25 cellular contexts compared by ENCODE assay signal in the genomic region with DNA sequence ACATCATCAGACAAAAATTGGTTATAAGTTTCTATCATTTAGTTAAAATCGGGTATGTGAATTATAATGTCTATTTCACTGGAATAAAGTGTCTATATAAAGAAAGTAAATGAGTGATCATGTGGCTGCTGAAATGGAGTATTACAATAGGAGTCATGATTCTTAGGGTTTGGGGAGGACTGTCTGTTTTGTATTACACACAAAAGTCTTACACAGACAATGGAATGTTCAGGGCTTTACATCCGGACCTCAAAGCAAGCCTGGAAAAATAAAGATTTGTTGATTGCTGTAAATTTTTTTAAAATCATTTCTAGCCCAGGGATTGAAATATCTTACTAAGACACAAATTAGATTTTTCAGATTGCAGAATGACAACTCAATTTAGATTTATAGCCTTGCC.
"Had no signal": no experiment of that assay in that cellular context is flagged by ENCODE, and none has a peak within 500 bp of the region (broad histone marks: within the 10 kb centered on the region; RNA-seq: fewer than 3 reads in every experiment).

No MANE protein-coding gene starts in this region.

- H3K36me3 ChIP-seq: esophagus squamous epithelium, ovary, right lobe of liver, transverse colon, WERI-Rb-1 had no signal

- ATAC-seq: activated CD4-positive, CD25-positive, alpha-beta regulatory T cell treated with anti-CD3 and anti-CD28 coated beads, Interleukin-2, amount 50 U/mL, for 24 hours; left cardiac atrium; left ventricle myocardium superior; right lobe of liver had no signal

- H3K27me3 ChIP-seq: esophagus squamous epithelium, ovary, right lobe of liver, transverse colon had no signal

- H3K4me3 ChIP-seq: esophagus squamous epithelium, ovary, right lobe of liver, transverse colon had no signal

- DNase-seq: activated CD4-positive, alpha-beta T cell treated with anti-CD3 and anti-CD28 coated beads for 48 hours; activated CD4-positive, alpha-beta T cell treated with anti-CD3 and anti-CD28 coated beads, Interleukin-2, amount 50 U/mL, for 48 hours; activated CD8-positive, alpha-beta memory T cell treated with anti-CD3 and anti-CD28 coated beads for 24 hours; activated gamma-delta T cell; activated naive CD4-positive, alpha-beta T cell treated with anti-CD3 and anti-CD28 coated beads, Interleukin-2, amount 10 ng/mL, durations not matched to agents 7 days and 5 days; activated naive CD8-positive, alpha-beta T cell treated with anti-CD3 and anti-CD28 coated beads, Interleukin-2, amount 10 ng/mL, durations not matched to agents 7 days and 5 days; activated T-cell treated with anti-CD3 and anti-CD28 coated beads, Interleukin-2, amount 50 U/mL, for 24 hours; amniotic stem cell; dermis blood vessel endothelial cell; effector CD4-positive, alpha-beta T cell; esophagus squamous epithelium; left cardiac atrium; left ventricle myocardium superior; mammary epithelial cell; ovary; right lobe of liver; stimulated activated CD4-positive, alpha-beta T cell treated with anti-CD3 and anti-CD28 coated beads, Interleukin-2, amount 100 ng/mL, for 48 hours; stimulated activated naive CD4-positive, alpha-beta T cell treated with Interleukin-2 at 50 U/mL for 16 hours; transverse colon; WERI-Rb-1 had no signal

- FAIRE-seq: astrocyte, colon, frontal cortex, keratinocyte had no signal

- H3K9me3 ChIP-seq: esophagus squamous epithelium, ovary, right lobe of liver, transverse colon had no signal

- H3K4me1 ChIP-seq: esophagus squamous epithelium, right lobe of liver, transverse colon had no signal
